17 cellular contexts compared by ENCODE assay signal in the genomic region with DNA sequence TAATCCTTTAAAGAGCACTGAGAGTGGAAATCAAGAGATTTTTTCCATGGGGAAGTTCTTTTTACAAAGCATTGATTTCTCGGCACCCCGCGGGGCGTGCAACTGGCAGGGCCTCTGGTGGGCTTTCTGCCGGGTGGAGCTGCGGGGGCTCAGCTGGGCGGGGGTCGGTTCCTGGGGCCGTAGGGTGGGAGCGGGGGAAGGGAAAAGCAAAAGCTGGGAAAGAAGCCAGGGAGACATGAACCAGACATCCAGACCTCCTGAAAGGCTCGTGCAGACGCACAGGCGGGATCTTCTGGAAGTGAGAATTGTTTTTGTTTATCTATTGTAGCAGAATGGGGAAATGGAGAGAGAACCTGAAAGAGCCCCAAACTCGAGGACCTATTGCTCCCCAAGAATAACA.
DNase-seq lines count a peak whose midpoint lies in the region; FAIRE-seq and TF ChIP-seq lines count a peak whose summit lies in the region.
"Had no signal": no experiment of that assay in that cellular context is flagged by ENCODE, and none has a peak within 500 bp of the region (broad histone marks: within the 10 kb centered on the region; RNA-seq: fewer than 3 reads in every experiment).

No MANE protein-coding gene starts in this region.

- no peak for TF ChIP-seq CTCF in mammary epithelial cell (conservative IDR thresholded peaks at IDR 0.05 in 1 of 2, IDR thresholded peaks at IDR 0.05 in 1 of 2; ENCODE audit: extremely low read depth in 1 of 2, insufficient read depth in 1 of 2, low read depth in 1 of 2, low read length in 2 of 2)
- no peak for TF ChIP-seq CTCF in retinal pigment epithelial cell (conservative IDR thresholded peaks at IDR 0.05; ENCODE audit: low read depth, low read length)

- H3K27ac Mint-ChIP-seq in activated naive CD4-positive, alpha-beta T cell treated with anti-CD3 and anti-CD28 coated beads for 36 hours, result no peak overlapping the region
- H3K27ac Mint-ChIP-seq: activated CD4-positive, alpha-beta memory T cell treated with anti-CD3 and anti-CD28 coated beads for 36 hours; memory B cell had no signal

- no peaks in the 10 kb centered on the region for H3K9me3 Mint-ChIP-seq in activated naive CD4-positive, alpha-beta T cell treated with anti-CD3 and anti-CD28 coated beads for 36 hours
- H3K9me3 Mint-ChIP-seq: activated CD4-positive, alpha-beta memory T cell treated with anti-CD3 and anti-CD28 coated beads for 36 hours; memory B cell had no signal

- no CpG with 5 or more reads among the region's 14 CpGs for WGBS in mammary epithelial cell (ENCODE audit: low coverage, missing lambda C conversion rate)

- H3K4me3 ChIP-seq in mammary epithelial cell (replicated peaks in 1 of 3; ENCODE audit: insufficient read depth in 1 of 3, low read depth in 2 of 3, low read length in 3 of 3), result peak overlapping the region; percentile 52 to 55 (median 53)
- H3K4me3 ChIP-seq in iPS-18c (ENCODE audit: insufficient read depth, low read depth, low read length), result peak overlapping the region; percentile 84
- H3K4me3 ChIP-seq in retinal pigment epithelial cell (ENCODE audit: low read length), result peak overlapping the region; percentile 29
- H3K4me3 ChIP-seq: BLaER1 had no signal

- no peaks in the 10 kb centered on the region for H3K4me1 ChIP-seq in mammary epithelial cell (ENCODE audit: insufficient read depth, low read length)
- H3K4me1 ChIP-seq: adrenal gland, BLaER1 had no signal

- no peak for FAIRE-seq in GM19239 (lab: Jason Lieb, UNC)
- FAIRE-seq: colon, urothelium cell line had no signal

- H3K4me3 Mint-ChIP-seq in activated naive CD4-positive, alpha-beta T cell treated with anti-CD3 and anti-CD28 coated beads for 36 hours, result no peak overlapping the region
- H3K4me3 Mint-ChIP-seq: memory B cell had no signal

- in situ Hi-C loops in mammary epithelial cell (cut with MboI; ENCODE audit: low sequenced_read_pairs in 2 of 2), result no loop called here

- no peak overlapping the region for H3K27ac ChIP-seq in mammary epithelial cell (ENCODE audit: insufficient read depth, low read depth, low read length)
- H3K27ac ChIP-seq: BLaER1 had no signal

- peaks cover 37% of the 10 kb centered on the region for H3K27me3 Mint-ChIP-seq in activated naive CD4-positive, alpha-beta T cell treated with anti-CD3 and anti-CD28 coated beads for 36 hours (ENCODE audit: low read depth)

- H3K9me3 ChIP-seq in mammary epithelial cell (replicated peaks; ENCODE audit: insufficient read depth, low read length), result no peaks in the 10 kb centered on the region
- no peaks in the 10 kb centered on the region for H3K9me3 ChIP-seq in iPS-18c (ENCODE audit: control insufficient read depth, insufficient read depth, low read length)
- H3K9me3 ChIP-seq: adrenal gland, BLaER1 had no signal

- BruUV-seq in mammary epithelial cell (replicated peaks; lab: Mats Ljungman, UMichigan), result no TSS peak

- H3K27me3 ChIP-seq in mammary epithelial cell (ENCODE audit: insufficient read depth, low read length), result no peaks in the 10 kb centered on the region
- H3K27me3 ChIP-seq: adrenal gland, BLaER1 had no signal

- peaks cover 2% of the 10 kb centered on the region for H3K36me3 Mint-ChIP-seq in activated naive CD4-positive, alpha-beta T cell treated with anti-CD3 and anti-CD28 coated beads for 36 hours (ENCODE audit: low read depth)
- H3K36me3 Mint-ChIP-seq: activated CD4-positive, alpha-beta memory T cell treated with anti-CD3 and anti-CD28 coated beads for 36 hours; memory B cell had no signal

- POLR2A ChIA-PET in HEK293T (lab: Yijun Ruan, JAX), result no interaction called here

- no peak overlapping the region for H3K9ac ChIP-seq in mammary epithelial cell (ENCODE audit: insufficient read depth, low read length)
- H3K9ac ChIP-seq: BLaER1 had no signal

- no peaks in the 10 kb centered on the region for H3K36me3 ChIP-seq in mammary epithelial cell (ENCODE audit: insufficient read depth, low read length)
- H3K36me3 ChIP-seq: adrenal gland, BLaER1 had no signal

- no peaks in the 10 kb centered on the region for H4K20me1 ChIP-seq in mammary epithelial cell (ENCODE audit: insufficient read depth, low read length)
- H4K20me1 ChIP-seq: BLaER1 had no signal

- intact Hi-C loops in mammary epithelial cell (cut with micrococcal nuclease), result no loop called here
- intact Hi-C loops in activated naive CD4-positive, alpha-beta T cell treated with anti-CD3 and anti-CD28 coated beads for 36 hours (cut with micrococcal nuclease), result no loop called here

- H3K79me2 ChIP-seq in mammary epithelial cell (ENCODE audit: insufficient read depth, low read length), result no peaks in the 10 kb centered on the region

- peak overlapping the region; percentile 91 for H2AFZ ChIP-seq in mammary epithelial cell (ENCODE audit: low read depth, low read length)

- no peaks in the 10 kb centered on the region for H3K4me1 Mint-ChIP-seq in activated naive CD4-positive, alpha-beta T cell treated with anti-CD3 and anti-CD28 coated beads for 36 hours (ENCODE audit: low read depth)
- H3K4me1 Mint-ChIP-seq: memory B cell had no signal

- CTCF ChIA-PET in HEK293T (lab: Yijun Ruan, JAX), result no interaction called here
- CTCF ChIA-PET in mammary epithelial cell (lab: Charles Lee; ENCODE audit: low non-redundant PET), result no interaction called here
- CTCF ChIA-PET in activated naive CD4-positive, alpha-beta T cell treated with anti-CD3 and anti-CD28 coated beads for 36 hours (lab: Charles Lee), result no interaction called here

- no peak for DNase-seq in HEK293T (ENCODE audit: extremely low spot score)
- no peak for DNase-seq in mammary epithelial cell
- DNase-seq in retinal pigment epithelial cell (ENCODE audit: low read depth), result no peak
- no peak for DNase-seq in middle frontal gyrus (ENCODE audit: extremely low spot score, low spot score)
- no peak for DNase-seq in activated naive CD4-positive, alpha-beta T cell treated with anti-CD3 and anti-CD28 coated beads for 36 hours
- DNase-seq in GM19239 (ENCODE audit: insufficient read length, low spot score), result no peak
- no peak for DNase-seq in activated effector memory CD4-positive, alpha-beta T cell treated with Interleukin-2 at 50 U/mL for 16 hours
- DNase-seq: activated CD4-positive, alpha-beta memory T cell treated with anti-CD3 and anti-CD28 coated beads for 36 hours; NCI-H1092 treated with DMSO at 0.1 percent for 48 hours; NCI-H2171; stimulated activated naive CD4-positive, alpha-beta T cell had no signal

- dilution Hi-C loops in mammary epithelial cell (cut with HindIII; ENCODE audit: low sequenced_read_pairs), result no loop called here

- H3K4me2 ChIP-seq in mammary epithelial cell (ENCODE audit: insufficient read depth, low read depth, low read length), result peak overlapping the region; percentile 71
- H3K4me2 ChIP-seq: BLaER1 had no signal

TF ChIP-seq in HEK293T, 16 proteins besides CTCF, POLR2A, EP300 and RAD21:
- TF ChIP-seq TARDBP (IDR thresholded peaks at IDR 0.05) (no peak), L3MBTL2 (conservative IDR thresholded peaks at IDR 0.05) (peak; percentile 58; the same call in 1 of the 2 replicates)

Comparison
In these comparisons a context has a peak if more than half of its experiments do, and no peak if none do; other contexts are left out.
1. H3K4me3 ChIP-seq: peak in every context shown above with its lines; median percentile 84 in iPS-18c; 53 in mammary epithelial cell; 29 in retinal pigment epithelial cell.